19 cellular contexts compared by ENCODE assay signal in genomic region chr6:36559394-36559793, GRCh38. TPM values are rescaled to one million over a fixed set of nuclear protein-coding genes. Genes with fewer than 3 reads are reported as not detected.
A peak's percentile ranks its signal among the peaks of the same experiment; 100 is the strongest.
DNase-seq lines count a peak whose midpoint lies in the region; ATAC-seq, FAIRE-seq and TF ChIP-seq lines count a peak whose summit lies in the region.
"Had no signal": no experiment of that assay in that cellular context is flagged by ENCODE, and none has a peak within 500 bp of the region (broad histone marks: within the 10 kb centered on the region; RNA-seq: fewer than 3 reads in every experiment).

No MANE protein-coding gene starts in this region.

- CTCF ChIA-PET in activated CD4-positive, alpha-beta memory T cell treated with anti-CD3 and anti-CD28 coated beads for 36 hours (lab: Charles Lee): no interaction called here

- H3K27ac Mint-ChIP-seq in chondrocyte (ENCODE audit: unreplicated experiment): no peak overlapping the region
- H3K27ac Mint-ChIP-seq in stimulated activated naive B cell treated with anti-CD40 and anti-IgM and Interleukin-4, amounts not matched to agents 10 μg/mL and 1 μg/mL and 100 μg/mL, for 72 hours: no peak overlapping the region
- H3K27ac Mint-ChIP-seq in activated CD4-positive, alpha-beta memory T cell treated with anti-CD3 and anti-CD28 coated beads for 36 hours: no peak overlapping the region
- H3K27ac Mint-ChIP-seq: CD8-positive, alpha-beta T cell; T-helper 1 cell treated with Interleukin-12 subunit alpha and Interleukin-12 subunit beta and Interleukin-4 antibody, amounts not matched to agents 30 μg/mL and 1 μg/mL, for 36 hours had no signal

- H3K4me2 ChIP-seq in Loucy (ENCODE audit: low read depth, low read length, poor library complexity, severe bottlenecking): no peak overlapping the region
- H3K4me2 ChIP-seq: SK-N-SH had no signal

- H3K9me2 ChIP-seq in Loucy (replicated peaks; ENCODE audit: low read depth, low read length): no peaks in the 10 kb centered on the region
- H3K9me2 ChIP-seq: SK-N-SH had no signal

- peak; percentile 75 to 77 for ATAC-seq in stimulated activated naive B cell treated with anti-CD40 and anti-IgM and Interleukin-4, amounts not matched to agents 10 μg/mL and 1 μg/mL and 100 μg/mL, for 72 hours (replicated peaks)
- no peak for ATAC-seq in left lung
- ATAC-seq: CD8-positive, alpha-beta T cell; HCT116; K562 had no signal

- peak overlapping the region; percentile 51; the same call in 1 of the 2 replicates for H2AFZ ChIP-seq in Loucy (ENCODE audit: low read length)

- H3K4me1 Mint-ChIP-seq in chondrocyte (ENCODE audit: low read depth): peaks cover 30% of the 10 kb centered on the region
- peaks cover 9 to 17% of the 10 kb centered on the region in 2 donors for H3K4me1 Mint-ChIP-seq in stimulated activated naive B cell treated with anti-CD40 and anti-IgM and Interleukin-4, amounts not matched to agents 10 μg/mL and 1 μg/mL and 100 μg/mL, for 72 hours
- no peaks in the 10 kb centered on the region for H3K4me1 Mint-ChIP-seq in activated CD4-positive, alpha-beta memory T cell treated with anti-CD3 and anti-CD28 coated beads for 36 hours (ENCODE audit: low read depth)

- H3K4me1 ChIP-seq in Loucy (ENCODE audit: insufficient read depth, low read length, poor library complexity, severe bottlenecking) (no peaks in the 10 kb centered on the region), left lung (peaks cover 0 to 24% of the 10 kb centered on the region in 2 donors)

- intact Hi-C loops in activated CD4-positive, alpha-beta memory T cell treated with anti-CD3 and anti-CD28 coated beads for 36 hours (cut with micrococcal nuclease): no loop called here
- intact Hi-C loops in left lung (cut with DNase I): no loop called here

- no peak overlapping the region for H3K4me3 ChIP-seq in Loucy (ENCODE audit: low read length, poor library complexity, severe bottlenecking)
- H3K4me3 ChIP-seq in left lung: no peak overlapping the region
- H3K4me3 ChIP-seq: K562 had no signal

- DNase-seq in GM19239 (ENCODE audit: insufficient read length, low spot score) (no peak), chondrocyte (ENCODE audit: low spot score) (peak; percentile 13), left lung (no peak)
- DNase-seq in stimulated activated naive B cell treated with anti-CD40 and anti-IgM and Interleukin-4, amounts not matched to agents 10 μg/mL and 1 μg/mL and 100 μg/mL, for 72 hours: no peak
- DNase-seq in activated CD4-positive, alpha-beta memory T cell treated with anti-CD3 and anti-CD28 coated beads for 36 hours: no peak
- no peak for DNase-seq in activated naive CD4-positive, alpha-beta T cell treated with anti-CD3 and anti-CD28 coated beads, Interleukin-2, amount 50 U/mL, for 16 hours
- DNase-seq: CD8-positive, alpha-beta T cell; DND-41; GDM1; NCI-H1436 treated with DMSO at 0.1 percent for 48 hours; NCI-H2029 treated with DMSO at 0.1 percent for 48 hours; SHP77; SK-N-SH had no signal

- no peaks in the 10 kb centered on the region for H3K36me3 Mint-ChIP-seq in chondrocyte (ENCODE audit: low read depth)
- H3K36me3 Mint-ChIP-seq in stimulated activated naive B cell treated with anti-CD40 and anti-IgM and Interleukin-4, amounts not matched to agents 10 μg/mL and 1 μg/mL and 100 μg/mL, for 72 hours: no peaks in the 10 kb centered on the region
- H3K36me3 Mint-ChIP-seq in activated CD4-positive, alpha-beta memory T cell treated with anti-CD3 and anti-CD28 coated beads for 36 hours: no peaks in the 10 kb centered on the region
- H3K36me3 Mint-ChIP-seq: CD8-positive, alpha-beta T cell had no signal

- POLR2A ChIA-PET in activated CD4-positive, alpha-beta memory T cell treated with anti-CD3 and anti-CD28 coated beads for 36 hours (lab: Charles Lee): no interaction called here

- H3K36me3 ChIP-seq in Loucy (ENCODE audit: insufficient read depth, low read length): no peaks in the 10 kb centered on the region
- no peaks in the 10 kb centered on the region for H3K36me3 ChIP-seq in left lung

- no peaks in the 10 kb centered on the region for H3K9me3 ChIP-seq in Loucy (ENCODE audit: insufficient read depth, low read depth, low read length)
- H3K9me3 ChIP-seq in left lung: no peaks in the 10 kb centered on the region
- H3K9me3 ChIP-seq: SK-N-SH had no signal

- no peaks in the 10 kb centered on the region for H3K9me3 Mint-ChIP-seq in chondrocyte (ENCODE audit: low read depth)
- no peaks in the 10 kb centered on the region for H3K9me3 Mint-ChIP-seq in stimulated activated naive B cell treated with anti-CD40 and anti-IgM and Interleukin-4, amounts not matched to agents 10 μg/mL and 1 μg/mL and 100 μg/mL, for 72 hours
- H3K9me3 Mint-ChIP-seq in activated CD4-positive, alpha-beta memory T cell treated with anti-CD3 and anti-CD28 coated beads for 36 hours: no peaks in the 10 kb centered on the region
- H3K9me3 Mint-ChIP-seq: CD8-positive, alpha-beta T cell; T-helper 1 cell treated with Interleukin-12 subunit alpha and Interleukin-12 subunit beta and Interleukin-4 antibody, amounts not matched to agents 30 μg/mL and 1 μg/mL, for 36 hours had no signal

- H3F3A ChIP-seq in Loucy (ENCODE audit: low read depth): no peaks in the 10 kb centered on the region

- H4K20me1 ChIP-seq in Loucy (ENCODE audit: insufficient read depth, low read length, poor library complexity, severe bottlenecking): no peaks in the 10 kb centered on the region

- H3K9ac ChIP-seq in Loucy (ENCODE audit: low read depth, low read length, poor library complexity, severe bottlenecking): no peak overlapping the region
- H3K9ac ChIP-seq: SK-N-SH had no signal

- no peaks in the 10 kb centered on the region for H3K27me3 Mint-ChIP-seq in chondrocyte (ENCODE audit: low read depth)
- H3K27me3 Mint-ChIP-seq in stimulated activated naive B cell treated with anti-CD40 and anti-IgM and Interleukin-4, amounts not matched to agents 10 μg/mL and 1 μg/mL and 100 μg/mL, for 72 hours: no peaks in the 10 kb centered on the region
- no peaks in the 10 kb centered on the region for H3K27me3 Mint-ChIP-seq in activated CD4-positive, alpha-beta memory T cell treated with anti-CD3 and anti-CD28 coated beads for 36 hours

- peak; percentile 14 for FAIRE-seq in GM19239 (lab: Jason Lieb, UNC)
- FAIRE-seq: D721Med, GM12891, K562 had no signal

- H3K27ac ChIP-seq in left lung: no peak overlapping the region

- H3K79me2 ChIP-seq in Loucy (ENCODE audit: insufficient read depth, low read length): no peaks in the 10 kb centered on the region

- TF ChIP-seq CTCF in Loucy (conservative IDR thresholded peaks at IDR 0.05; ENCODE audit: low read length) (no peak), chondrocyte (IDR thresholded peaks at IDR 0.05) (no peak), left lung (IDR thresholded peaks at IDR 0.05) (no peak)

- no peak overlapping the region for H3K4me3 Mint-ChIP-seq in chondrocyte (ENCODE audit: unreplicated experiment)
- H3K4me3 Mint-ChIP-seq in stimulated activated naive B cell treated with anti-CD40 and anti-IgM and Interleukin-4, amounts not matched to agents 10 μg/mL and 1 μg/mL and 100 μg/mL, for 72 hours: no peak overlapping the region
- no peak overlapping the region for H3K4me3 Mint-ChIP-seq in activated CD4-positive, alpha-beta memory T cell treated with anti-CD3 and anti-CD28 coated beads for 36 hours
- H3K4me3 Mint-ChIP-seq: CD8-positive, alpha-beta T cell; T-helper 1 cell treated with Interleukin-12 subunit alpha and Interleukin-12 subunit beta and Interleukin-4 antibody, amounts not matched to agents 30 μg/mL and 1 μg/mL, for 36 hours had no signal

- H3K27me3 ChIP-seq in Loucy (ENCODE audit: insufficient read depth, low read length, poor library complexity, severe bottlenecking) (no peaks in the 10 kb centered on the region), left lung (no peaks in the 10 kb centered on the region)

RNA-seq across cellular contexts. Expression of gene STK38, which starts 12.1 kb away (rescaled TPM):
- total RNA-seq in chondrocyte (60.4 to 65.1 TPM (median 63.2 TPM) in 3 replicates), left lung (10 to 100 TPM; 40.2 to 41.0 TPM)
- 10 to 100 TPM; 25.8 to 27.5 TPM for total RNA-seq in activated CD4-positive, alpha-beta memory T cell treated with anti-CD3 and anti-CD28 coated beads for 36 hours

RNA-seq across cellular contexts. Expression of gene SRSF3, which starts 34.8 kb away (rescaled TPM):
- total RNA-seq in chondrocyte (180 to 233 TPM (median 191 TPM) in 3 replicates), left lung (100 to 1,000 TPM; 173 to 253 TPM)
- total RNA-seq in activated CD4-positive, alpha-beta memory T cell treated with anti-CD3 and anti-CD28 coated beads for 36 hours: 100 to 1,000 TPM; 390 to 392 TPM
